In genomic region chr12:34368079-34368478, GRCh38 we compare ENCODE assay signal across 8 cellular contexts.
"Had no signal": no experiment of that assay in that cellular context is flagged by ENCODE, and none has a peak within 500 bp of the region (broad histone marks: within the 10 kb centered on the region; RNA-seq: fewer than 3 reads in every experiment).

No MANE protein-coding gene starts in this region.

- ATAC-seq: HepG2 had no signal

- FAIRE-seq: HepG2, HTR-8/SVneo had no signal

- H3K27ac ChIP-seq: HL-60, KMS-11 had no signal

- DNase-seq: IMR-90, KBM-7, KG1 had no signal

- H3K4me2 ChIP-seq: KMS-11 had no signal

- H3K9ac ChIP-seq: KMS-11 had no signal

- H3K27me3 Mint-ChIP-seq: IgD-negative memory B cell had no signal

- H3K4me1 Mint-ChIP-seq: IgD-negative memory B cell had no signal

- H3K36me3 Mint-ChIP-seq: IgD-negative memory B cell had no signal

- H3K27ac Mint-ChIP-seq: IgD-negative memory B cell had no signal
